Comparison of ENCODE assay signal across 8 cellular contexts in the genomic region with DNA sequence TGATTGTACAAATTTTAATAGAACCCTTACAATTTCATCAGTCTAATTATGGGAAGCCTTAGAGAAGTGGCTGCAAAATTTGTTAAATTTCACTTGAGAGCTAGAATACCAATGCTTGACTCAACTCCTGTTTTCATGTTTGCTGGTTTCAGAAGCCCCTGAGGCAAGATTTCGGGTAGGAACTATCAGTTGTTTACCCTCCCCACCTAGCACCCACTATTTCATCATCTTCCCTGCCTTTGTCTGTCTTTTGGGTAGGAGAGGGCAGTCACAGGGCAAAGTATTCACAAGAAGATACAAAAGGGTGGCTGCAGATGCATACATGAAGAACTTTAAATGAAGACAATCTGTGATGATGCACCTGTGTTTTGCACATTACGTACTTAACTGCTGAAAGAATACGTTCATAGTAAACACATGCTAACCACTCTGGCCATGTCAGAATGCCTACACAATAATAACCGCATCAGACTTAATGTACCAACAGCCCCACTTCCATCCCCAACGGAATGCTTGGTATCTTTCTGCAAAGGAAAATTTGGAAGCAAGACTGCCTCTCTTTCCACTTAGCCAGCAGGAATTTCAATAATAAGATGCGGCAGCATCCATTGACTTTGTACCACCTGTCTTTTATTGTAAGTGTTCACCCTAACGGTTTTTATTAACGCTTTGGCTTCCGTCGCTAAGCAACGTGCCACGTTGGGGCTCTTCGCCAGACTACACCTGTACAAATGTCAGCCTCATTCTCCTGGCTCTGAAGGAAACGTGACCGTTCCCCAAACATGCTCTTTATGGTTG. TPM values are rescaled to one million over a fixed set of nuclear protein-coding genes. Genes with fewer than 3 reads are reported as not detected.
DNase-seq lines count a peak whose midpoint lies in the region; ATAC-seq, FAIRE-seq and TF ChIP-seq lines count a peak whose summit lies in the region.

No MANE protein-coding gene starts in this region.

- intact Hi-C loops in HepG2 (cut with micrococcal nuclease; ENCODE audit: unreplicated experiment), result no loop called here
- intact Hi-C loops in aorta (cut with DNase I), result no loop called here

- H3K36me3 Mint-ChIP-seq in stimulated activated naive CD8-positive, alpha-beta T cell treated with anti-CD3 and anti-CD28 coated beads, Interleukin-15, Interleukin-2, amounts not matched to agents 100 ng/mL and 50 ng/mL, for 24 hours (ENCODE audit: low read depth), result no peaks in the 10 kb centered on the region
- no peaks in the 10 kb centered on the region for H3K36me3 Mint-ChIP-seq in activated CD8-positive, alpha-beta T cell treated with anti-CD3 and anti-CD28 coated beads, Interleukin-2, amount 10 ng/mL, durations not matched to agents 7 days and 5 days (ENCODE audit: low read depth)

- BruUV-seq in HepG2 (replicated peaks; lab: Mats Ljungman, UMichigan), result no TSS peak

- H3K4me1 ChIP-seq in HepG2 (ENCODE audit: insufficient read depth, low read length), result peaks cover 15% of the 10 kb centered on the region
- H3K4me1 ChIP-seq in aorta (ENCODE audit: control insufficient read depth in 1 of 2, insufficient read depth in 2 of 2, low read length in 2 of 2), result no peaks in the 10 kb centered on the region

- H3K27me3 ChIP-seq in HepG2 (ENCODE audit: control insufficient read depth in 1 of 2, insufficient read depth in 2 of 2, low read length in 2 of 2), result no peaks in the 10 kb centered on the region; a peak in 2 of 5 replicates
- H3K27me3 ChIP-seq in aorta (ENCODE audit: control insufficient read depth in 1 of 2, insufficient read depth in 2 of 2, low read length in 1 of 2), result no peaks in the 10 kb centered on the region

- ATAC-seq in stimulated activated naive CD8-positive, alpha-beta T cell treated with anti-CD3 and anti-CD28 coated beads, Interleukin-15, Interleukin-2, amounts not matched to agents 100 U/mL and 50 U/mL, for 24 hours, result no peak
- ATAC-seq in activated CD8-positive, alpha-beta T cell treated with anti-CD3 and anti-CD28 coated beads, Interleukin-2, amount 10 ng/mL, durations not matched to agents 7 days and 5 days, result no peak
- ATAC-seq in HepG2 (peak; percentile 20), aorta (ENCODE audit: low FRiP score) (no peak)

- DNase-seq in stimulated activated naive CD8-positive, alpha-beta T cell treated with anti-CD3 and anti-CD28 coated beads, Interleukin-15, Interleukin-2, amounts not matched to agents 100 U/mL and 50 U/mL, for 24 hours, result no peak
- no peak for DNase-seq in activated CD8-positive, alpha-beta T cell treated with anti-CD3 and anti-CD28 coated beads, Interleukin-2, amount 10 ng/mL, durations not matched to agents 7 days and 5 days
- no peak for DNase-seq in HepG2 (ENCODE audit: low spot score)
- DNase-seq in aorta, result no peak
- DNase-seq in nucleus accumbens (lab: John Stamatoyannopoulos, UW), result no peak
- no peak for DNase-seq in ureter (ENCODE audit: low spot score)
- DNase-seq in H4 (ENCODE audit: low spot score), result no peak

- H3K4me3 Mint-ChIP-seq in stimulated activated naive CD8-positive, alpha-beta T cell treated with anti-CD3 and anti-CD28 coated beads, Interleukin-15, Interleukin-2, amounts not matched to agents 100 ng/mL and 50 ng/mL, for 24 hours, result peak overlapping the region; percentile 83
- H3K4me3 Mint-ChIP-seq in activated CD8-positive, alpha-beta T cell treated with anti-CD3 and anti-CD28 coated beads, Interleukin-2, amount 10 ng/mL, durations not matched to agents 7 days and 5 days, result peak overlapping the region; percentile 78

- no peak for TF ChIP-seq EP300 in HepG2 (IDR thresholded peaks at IDR 0.05; ENCODE audit: low read depth in 2 of 2, low read length in 2 of 2)
- TF ChIP-seq EP300 in HepG2 (CRISPR knock-in tag; IDR thresholded peaks at IDR 0.05; ENCODE audit: borderline replicate concordance), result no peak

- H3K27ac ChIP-seq in HepG2 (ENCODE audit: extremely low read length, insufficient read depth, low read length) (no peak overlapping the region), aorta (ENCODE audit: low read depth in 1 of 2, low read length in 2 of 2) (no peak overlapping the region)

- no peak for FAIRE-seq in HepG2 (lab: Jason Lieb, UNC)

- no peak overlapping the region for H2AFZ ChIP-seq in HepG2 (ENCODE audit: low read length)

- H3K79me2 ChIP-seq in HepG2 (ENCODE audit: insufficient read depth, low read length), result no peaks in the 10 kb centered on the region

- no peaks in the 10 kb centered on the region for H3K9me3 ChIP-seq in HepG2 (ENCODE audit: low read length)
- H3K9me3 ChIP-seq in aorta (ENCODE audit: control insufficient read depth, low read length), result no peaks in the 10 kb centered on the region

- no peak for TF ChIP-seq POLR2A in HepG2 (IDR thresholded peaks at IDR 0.05; ENCODE audit: insufficient read depth in 1 of 2, low read depth in 2 of 2, low read length in 2 of 2)

- peak overlapping the region in 1 of 3 experiments; percentile 58; a peak in 2 of 6 replicates for H3K4me3 ChIP-seq in HepG2 (replicated peaks in 1 of 3; ENCODE audit: insufficient read depth in 1 of 3, low read depth in 2 of 3, low read length in 3 of 3)
- H3K4me3 ChIP-seq in aorta (ENCODE audit: low read length in 2 of 2), result peak overlapping the region; percentile 11 to 32

- in situ Hi-C loops in HepG2 (cut with HindIII; ENCODE audit: extremely low pct_ligation_motif_present, low pct_unique_long_range_greater_than_20kb), result loop anchor here (5.0 kb wide), 1 partner anchor 263 kb away; no protein-coding TSS in a partner anchor

- no peak overlapping the region for H3K27ac Mint-ChIP-seq in stimulated activated naive CD8-positive, alpha-beta T cell treated with anti-CD3 and anti-CD28 coated beads, Interleukin-15, Interleukin-2, amounts not matched to agents 100 ng/mL and 50 ng/mL, for 24 hours
- peak overlapping the region; percentile 32 for H3K27ac Mint-ChIP-seq in activated CD8-positive, alpha-beta T cell treated with anti-CD3 and anti-CD28 coated beads, Interleukin-2, amount 10 ng/mL, durations not matched to agents 7 days and 5 days

- H3K4me1 Mint-ChIP-seq in stimulated activated naive CD8-positive, alpha-beta T cell treated with anti-CD3 and anti-CD28 coated beads, Interleukin-15, Interleukin-2, amounts not matched to agents 100 ng/mL and 50 ng/mL, for 24 hours (ENCODE audit: low read depth), result peaks cover 24% of the 10 kb centered on the region
- peaks cover 20% of the 10 kb centered on the region for H3K4me1 Mint-ChIP-seq in activated CD8-positive, alpha-beta T cell treated with anti-CD3 and anti-CD28 coated beads, Interleukin-2, amount 10 ng/mL, durations not matched to agents 7 days and 5 days (ENCODE audit: low read depth)

- CTCF ChIA-PET in activated CD8-positive, alpha-beta T cell treated with anti-CD3 and anti-CD28 coated beads, Interleukin-2, amount 10 ng/mL, durations not matched to agents 7 days and 5 days (lab: Charles Lee), result interaction anchor here (0.7 to 5.9 kb wide), 5 partner anchors 12 to 263 kb away, joined by 3 to 92 read pairs (median 4); no protein-coding TSS in a partner anchor
- CTCF ChIA-PET in HepG2 (lab: Yijun Ruan, JAX; ENCODE audit: low intra/inter-chr PET ratio, low total read pairs), result interaction anchor here (3.5 kb wide), 1 partner anchor 263 kb away, joined by 39 read pairs; no protein-coding TSS in a partner anchor

- TF ChIP-seq RAD21 in HepG2 (CRISPR knock-in tag; IDR thresholded peaks at IDR 0.05), result no peak

- H3K36me3 ChIP-seq in HepG2 (replicated peaks in 1 of 2; ENCODE audit: control insufficient read depth in 1 of 2, insufficient read depth in 2 of 2, low read length in 2 of 2), result no peaks in the 10 kb centered on the region
- H3K36me3 ChIP-seq in aorta (ENCODE audit: control insufficient read depth in 1 of 2, insufficient read depth in 2 of 2, low read length in 1 of 2), result no peaks in the 10 kb centered on the region

- POLR2A ChIA-PET in activated CD8-positive, alpha-beta T cell treated with anti-CD3 and anti-CD28 coated beads, Interleukin-2, amount 10 ng/mL, durations not matched to agents 7 days and 5 days (lab: Charles Lee), result no interaction called here
- POLR2A ChIA-PET in HepG2 (lab: Yijun Ruan, JAX), result interaction anchor here (0.8 kb wide), 1 partner anchor 31 kb away, joined by 5 read pairs; no protein-coding TSS in a partner anchor

- no peaks in the 10 kb centered on the region for H3K9me3 Mint-ChIP-seq in stimulated activated naive CD8-positive, alpha-beta T cell treated with anti-CD3 and anti-CD28 coated beads, Interleukin-15, Interleukin-2, amounts not matched to agents 100 ng/mL and 50 ng/mL, for 24 hours
- no peaks in the 10 kb centered on the region for H3K9me3 Mint-ChIP-seq in activated CD8-positive, alpha-beta T cell treated with anti-CD3 and anti-CD28 coated beads, Interleukin-2, amount 10 ng/mL, durations not matched to agents 7 days and 5 days (ENCODE audit: insufficient read depth)

- H4K20me1 ChIP-seq in HepG2 (ENCODE audit: insufficient read depth, low read length), result no peaks in the 10 kb centered on the region

- H3K9ac ChIP-seq in HepG2 (ENCODE audit: insufficient read depth, low read depth, low read length), result no peak overlapping the region

- peak overlapping the region; percentile 79 for H3K4me2 ChIP-seq in HepG2 (ENCODE audit: low read depth, low read length)

- WGBS in HepG2 (ENCODE audit: low lambda C conversion rate), result 19% methylated on average over 15 of the region's 15 CpGs
- WGBS in aorta, 2 donors, result 7 to 9% methylated on average over 15 of the region's 15 CpGs

- no peak for TF ChIP-seq CTCF in HepG2 (CRISPR knock-in tag; IDR thresholded peaks at IDR 0.05)

- H3K27me3 Mint-ChIP-seq in stimulated activated naive CD8-positive, alpha-beta T cell treated with anti-CD3 and anti-CD28 coated beads, Interleukin-15, Interleukin-2, amounts not matched to agents 100 ng/mL and 50 ng/mL, for 24 hours, result peaks cover 19% of the 10 kb centered on the region
- peaks cover 6% of the 10 kb centered on the region for H3K27me3 Mint-ChIP-seq in activated CD8-positive, alpha-beta T cell treated with anti-CD3 and anti-CD28 coated beads, Interleukin-2, amount 10 ng/mL, durations not matched to agents 7 days and 5 days (ENCODE audit: low read depth)

RNA-seq across cellular contexts. Expression of a gene that starts 30.4 kb away (rescaled TPM):
- 1,000 to 10,000 TPM; 3,981 to 4,076 TPM for total RNA-seq in activated CD8-positive, alpha-beta T cell treated with anti-CD3 and anti-CD28 coated beads, Interleukin-2, amount 10 ng/mL, durations not matched to agents 7 days and 5 days
- total RNA-seq in HepG2 (2016; rRNA removed; fragmentation: Illumina TruSeq; extraction: Trizol) (2,953 and 3,643 TPM in 2 replicates), aorta (1,000 to 10,000 TPM; 3,196 to 4,441 TPM), ureter (4,913 TPM)
- 5,303 and 6,664 TPM in 2 replicates for total RNA-seq in HepG2 (2016; cell fraction: cytosol; rRNA removed; fragmentation: Illumina TruSeq; extraction: Trizol; ENCODE audit: low read depth)
- 2,970 and 3,542 TPM in 2 replicates for total RNA-seq in HepG2 (2016; cell fraction: insoluble cytoplasmic fraction; rRNA removed; fragmentation: Illumina TruSeq; extraction: Trizol)
- total RNA-seq in HepG2 (2016; cell fraction: membrane; rRNA removed; fragmentation: Illumina TruSeq; extraction: Trizol), result 9,739 and 11,902 TPM in 2 replicates
- 1,024 and 1,100 TPM in 2 replicates for total RNA-seq in HepG2 (2016; cell fraction: nucleus; rRNA removed; fragmentation: Illumina TruSeq; extraction: Trizol)
- polyA plus RNA-seq in HepG2 (2011; rRNA removed) (3,043 and 3,594 TPM in 2 replicates), aorta (over 10,000 TPM in 1 of 2 donors, 1,000 to 10,000 TPM in 1; 5,995 to 18,191 TPM)
- polyA plus RNA-seq in HepG2 (2011; cell fraction: cytosol; rRNA removed), result 2,836 and 4,004 TPM in 2 replicates
- 570 and 845 TPM in 2 replicates for polyA plus RNA-seq in HepG2 (2011; cell fraction: nucleus; rRNA removed)
- 5,337 and 5,704 TPM in 2 replicates for polyA plus RNA-seq in HepG2 (2012)
- 11,602 and 12,956 TPM in 2 replicates for polyA plus RNA-seq in HepG2 (2016; cell fraction: cytosol; fragmentation: Illumina TruSeq; extraction: Trizol; ENCODE audit: low read depth)
- 5,783 and 5,848 TPM in 2 replicates for polyA plus RNA-seq in HepG2 (2016; cell fraction: insoluble cytoplasmic fraction; fragmentation: Illumina TruSeq; extraction: Trizol; ENCODE audit: low read depth)
- polyA plus RNA-seq in HepG2 (2016; cell fraction: membrane; fragmentation: Illumina TruSeq; extraction: Trizol; ENCODE audit: low read depth), result 16,998 and 18,264 TPM in 2 replicates
- 2,722 and 2,790 TPM in 2 replicates for polyA plus RNA-seq in HepG2 (2016; cell fraction: nucleus; fragmentation: Illumina TruSeq; extraction: Trizol; ENCODE audit: insufficient read depth, low read depth)
- 500 and 577 TPM in 2 replicates for polyA minus RNA-seq in HepG2 (2011; rRNA and poly(A)+ RNA removed; ENCODE audit: low replicate concordance)
- polyA minus RNA-seq in HepG2 (2011; cell fraction: cytosol; rRNA and poly(A)+ RNA removed), result 1,023 and 1,248 TPM in 2 replicates
- polyA minus RNA-seq in HepG2 (2011; cell fraction: nucleus; rRNA and poly(A)+ RNA removed), result 474 and 559 TPM in 2 replicates
- 2,361 and 2,437 TPM in 2 replicates for total RNA-seq in H4 (2014; rRNA removed; shearing (Covaris generic))
